ENCODE assay signal across 20 cellular contexts in genomic region chr17:48177816-48178215, GRCh38.
"Had no signal": no experiment of that assay in that cellular context is flagged by ENCODE, and none has a peak within 500 bp of the region (broad histone marks: within the 10 kb centered on the region; RNA-seq: fewer than 3 reads in every experiment).

No MANE protein-coding gene starts in this region.

- DNase-seq: activated CD4-positive, alpha-beta T cell treated with anti-CD3 and anti-CD28 coated beads for 1 hour; activated CD8-positive, alpha-beta memory T cell treated with anti-CD3 and anti-CD28 coated beads for 24 hours; activated CD8-positive, alpha-beta memory T cell treated with anti-CD3 and anti-CD28 coated beads, Interleukin-2, amount 50 U/mL, for 48 hours; activated effector memory CD4-positive, alpha-beta T cell treated with Interleukin-2 at 50 U/mL for 16 hours; activated naive CD4-positive, alpha-beta T cell treated with anti-CD3 and anti-CD28 coated beads, Interleukin-2, amount 10 ng/mL, durations not matched to agents 7 days and 5 days; activated naive CD8-positive, alpha-beta T cell treated with anti-CD3 and anti-CD28 coated beads, Interleukin-2, amount 50 U/mL, for 24 hours; activated T-cell treated with anti-CD3 and anti-CD28 coated beads, Interleukin-2, amount 50 U/mL, for 48 hours; aorta; hypothalamus; lower lobe of right lung; nucleus accumbens; posterior cingulate gyrus; sigmoid colon; spleen; stimulated activated CD4-positive, alpha-beta T cell treated with anti-CD3 and anti-CD28 coated beads, Interleukin-4, amount 100 ng/mL, for 4 hours; stimulated activated naive B cell treated with anti-CD40 and anti-IgM and Interleukin-4, amounts not matched to agents 10 μg/mL and 1 μg/mL and 100 μg/mL, for 72 hours; upper lobe of right lung; WERI-Rb-1 had no signal

- H3K36me3 ChIP-seq: lower lobe of right lung, sigmoid colon, thoracic aorta, upper lobe of right lung, WERI-Rb-1 had no signal

- H3K9me3 ChIP-seq: lower lobe of right lung, sigmoid colon, spleen, thoracic aorta, upper lobe of right lung had no signal

- H3K27ac ChIP-seq: coronary artery, lower lobe of right lung, sigmoid colon, spleen, thoracic aorta, upper lobe of right lung, WERI-Rb-1 had no signal

- H3K4me3 ChIP-seq: coronary artery, lower lobe of right lung, sigmoid colon, spleen, thoracic aorta, upper lobe of right lung had no signal
